1 cellular context compared by ENCODE assay signal in the genomic region with DNA sequence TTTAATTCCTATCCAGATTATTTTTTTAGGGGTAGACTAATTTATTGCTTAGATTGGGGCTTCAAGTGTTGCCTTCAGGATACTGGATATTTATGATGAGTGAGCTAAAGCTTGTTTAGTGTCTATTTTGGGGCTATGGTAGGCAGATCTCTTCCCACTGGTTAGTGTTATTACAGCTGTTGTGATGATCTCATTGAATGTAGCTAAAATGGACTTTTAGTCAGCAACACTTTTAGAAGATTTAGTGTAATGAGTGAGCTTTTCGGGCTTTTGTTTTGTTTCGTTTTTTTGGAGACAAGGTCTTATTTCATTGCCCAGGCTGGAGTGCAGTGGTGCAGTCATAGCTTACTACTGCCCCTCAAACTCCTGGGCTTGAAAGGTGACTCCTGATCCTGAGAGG.
TF ChIP-seq lines count a peak whose summit lies in the region.

No MANE protein-coding gene starts in this region.

TF ChIP-seq in HEK293, 187 proteins besides CTCF, POLR2A, EP300 and RAD21 (continued from another document):
- TF ChIP-seq, protein P1, sequence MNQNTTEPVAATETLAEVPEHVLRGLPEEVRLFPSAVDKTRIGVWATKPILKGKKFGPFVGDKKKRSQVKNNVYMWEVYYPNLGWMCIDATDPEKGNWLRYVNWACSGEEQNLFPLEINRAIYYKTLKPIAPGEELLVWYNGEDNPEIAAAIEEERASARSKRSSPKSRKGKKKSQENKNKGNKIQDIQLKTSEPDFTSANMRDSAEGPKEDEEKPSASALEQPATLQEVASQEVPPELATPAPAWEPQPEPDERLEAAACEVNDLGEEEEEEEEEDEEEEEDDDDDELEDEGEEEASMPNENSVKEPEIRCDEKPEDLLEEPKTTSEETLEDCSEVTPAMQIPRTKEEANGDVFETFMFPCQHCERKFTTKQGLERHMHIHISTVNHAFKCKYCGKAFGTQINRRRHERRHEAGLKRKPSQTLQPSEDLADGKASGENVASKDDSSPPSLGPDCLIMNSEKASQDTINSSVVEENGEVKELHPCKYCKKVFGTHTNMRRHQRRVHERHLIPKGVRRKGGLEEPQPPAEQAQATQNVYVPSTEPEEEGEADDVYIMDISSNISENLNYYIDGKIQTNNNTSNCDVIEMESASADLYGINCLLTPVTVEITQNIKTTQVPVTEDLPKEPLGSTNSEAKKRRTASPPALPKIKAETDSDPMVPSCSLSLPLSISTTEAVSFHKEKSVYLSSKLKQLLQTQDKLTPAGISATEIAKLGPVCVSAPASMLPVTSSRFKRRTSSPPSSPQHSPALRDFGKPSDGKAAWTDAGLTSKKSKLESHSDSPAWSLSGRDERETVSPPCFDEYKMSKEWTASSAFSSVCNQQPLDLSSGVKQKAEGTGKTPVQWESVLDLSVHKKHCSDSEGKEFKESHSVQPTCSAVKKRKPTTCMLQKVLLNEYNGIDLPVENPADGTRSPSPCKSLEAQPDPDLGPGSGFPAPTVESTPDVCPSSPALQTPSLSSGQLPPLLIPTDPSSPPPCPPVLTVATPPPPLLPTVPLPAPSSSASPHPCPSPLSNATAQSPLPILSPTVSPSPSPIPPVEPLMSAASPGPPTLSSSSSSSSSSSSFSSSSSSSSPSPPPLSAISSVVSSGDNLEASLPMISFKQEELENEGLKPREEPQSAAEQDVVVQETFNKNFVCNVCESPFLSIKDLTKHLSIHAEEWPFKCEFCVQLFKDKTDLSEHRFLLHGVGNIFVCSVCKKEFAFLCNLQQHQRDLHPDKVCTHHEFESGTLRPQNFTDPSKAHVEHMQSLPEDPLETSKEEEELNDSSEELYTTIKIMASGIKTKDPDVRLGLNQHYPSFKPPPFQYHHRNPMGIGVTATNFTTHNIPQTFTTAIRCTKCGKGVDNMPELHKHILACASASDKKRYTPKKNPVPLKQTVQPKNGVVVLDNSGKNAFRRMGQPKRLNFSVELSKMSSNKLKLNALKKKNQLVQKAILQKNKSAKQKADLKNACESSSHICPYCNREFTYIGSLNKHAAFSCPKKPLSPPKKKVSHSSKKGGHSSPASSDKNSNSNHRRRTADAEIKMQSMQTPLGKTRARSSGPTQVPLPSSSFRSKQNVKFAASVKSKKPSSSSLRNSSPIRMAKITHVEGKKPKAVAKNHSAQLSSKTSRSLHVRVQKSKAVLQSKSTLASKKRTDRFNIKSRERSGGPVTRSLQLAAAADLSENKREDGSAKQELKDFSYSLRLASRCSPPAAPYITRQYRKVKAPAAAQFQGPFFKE (tag by site-specific recombination; IDR thresholded peaks at IDR 0.05; ENCODE audit: borderline replicate concordance) = no peak
- TF ChIP-seq ZFP69B (tag by site-specific recombination; IDR thresholded peaks at IDR 0.05) (0 out of 2 replicates have a peak, but pooled peaks have one; percentile 53), SP2 (tag by site-specific recombination; IDR thresholded peaks at IDR 0.05) (0 out of 2 replicates have a peak, but pooled peaks have one; percentile 9)
- TF ChIP-seq, protein P2, sequence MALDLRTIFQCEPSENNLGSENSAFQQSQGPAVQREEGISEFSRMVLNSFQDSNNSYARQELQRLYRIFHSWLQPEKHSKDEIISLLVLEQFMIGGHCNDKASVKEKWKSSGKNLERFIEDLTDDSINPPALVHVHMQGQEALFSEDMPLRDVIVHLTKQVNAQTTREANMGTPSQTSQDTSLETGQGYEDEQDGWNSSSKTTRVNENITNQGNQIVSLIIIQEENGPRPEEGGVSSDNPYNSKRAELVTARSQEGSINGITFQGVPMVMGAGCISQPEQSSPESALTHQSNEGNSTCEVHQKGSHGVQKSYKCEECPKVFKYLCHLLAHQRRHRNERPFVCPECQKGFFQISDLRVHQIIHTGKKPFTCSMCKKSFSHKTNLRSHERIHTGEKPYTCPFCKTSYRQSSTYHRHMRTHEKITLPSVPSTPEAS (tag by site-specific recombination; IDR thresholded peaks at IDR 0.05) = no peak
